12 cellular contexts compared by ENCODE assay signal in the genomic region with DNA sequence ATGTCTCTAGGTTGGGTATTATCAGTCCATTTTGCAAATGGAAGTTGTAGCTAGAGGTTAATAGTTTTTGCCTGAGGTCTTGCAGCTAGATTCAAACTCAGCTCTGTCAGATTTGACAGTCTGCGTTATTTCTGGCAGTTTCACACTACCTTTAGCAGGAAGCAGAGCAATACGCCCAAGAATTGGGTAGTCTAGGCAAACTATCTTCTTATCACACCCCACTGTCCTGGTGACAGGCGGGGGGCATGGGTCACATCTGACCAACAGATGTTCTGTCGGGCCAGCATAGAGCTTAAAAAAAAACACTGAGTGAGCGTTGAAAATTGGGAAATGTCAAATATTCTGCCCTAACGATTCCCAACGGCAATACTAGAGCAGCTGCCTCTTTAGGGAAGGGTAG.
"Had no signal": no experiment of that assay in that cellular context is flagged by ENCODE, and none has a peak within 500 bp of the region (broad histone marks: within the 10 kb centered on the region; RNA-seq: fewer than 3 reads in every experiment).

No MANE protein-coding gene starts in this region.

- H3K4me3 ChIP-seq: thyroid gland, uterus had no signal

- H3K27ac ChIP-seq: epithelial cell of prostate, thyroid gland, uterus had no signal

- H3K27me3 ChIP-seq: thyroid gland had no signal

- H3K4me1 ChIP-seq: uterus had no signal

- ATAC-seq: activated naive CD4-positive, alpha-beta T cell treated with anti-CD3 and anti-CD28 coated beads, Interleukin-2, amount 50 U/mL, for 72 hours; effector memory CD8-positive, alpha-beta T cell had no signal

- DNase-seq: activated CD4-positive, alpha-beta T cell treated with anti-CD3 and anti-CD28 coated beads, Interleukin-2, amount 10 ng/mL, durations not matched to agents 24 days and 14 days; activated T-cell treated with anti-CD3 and anti-CD28 coated beads for 4 hours; amniotic stem cell; effector memory CD8-positive, alpha-beta T cell; hippocampal formation; posterior cingulate gyrus; stimulated activated CD4-positive, alpha-beta T cell treated with anti-CD3 and anti-CD28 coated beads, Interleukin-15, amount 100 ng/mL, for 24 hours; stimulated activated CD4-positive, alpha-beta T cell treated with anti-CD3 and anti-CD28 coated beads, Interleukin-4, amount 100 ng/mL, for 24 hours; thyroid gland; uterus had no signal

- H3K9me3 ChIP-seq: thyroid gland, uterus had no signal

- H3K36me3 ChIP-seq: thyroid gland, uterus had no signal
